ENCODE assay signal across 26 cellular contexts in genomic region chr12:68760806-68761441, GRCh38.
"Had no signal": no experiment of that assay in that cellular context is flagged by ENCODE, and none has a peak within 500 bp of the region (broad histone marks: within the 10 kb centered on the region; RNA-seq: fewer than 3 reads in every experiment).

No MANE protein-coding gene starts in this region.

- H3K9me3 Mint-ChIP-seq: immature natural killer cell; naive thymus-derived CD4-positive, alpha-beta T cell; nephron; neural progenitor cell; stimulated activated naive B cell treated with anti-CD40 and anti-IgM and Interleukin-4, amounts not matched to agents 10 μg/mL and 1 μg/mL and 100 μg/mL, for 72 hours; stimulated activated naive CD8-positive, alpha-beta T cell treated with anti-CD3 and anti-CD28 coated beads, Interleukin-15, Interleukin-2, amounts not matched to agents 100 ng/mL and 50 ng/mL, for 24 hours had no signal

- H3K9ac ChIP-seq: neural progenitor cell, parathyroid adenoma had no signal

- H3K4me3 Mint-ChIP-seq: immature natural killer cell; naive thymus-derived CD4-positive, alpha-beta T cell; nephron; neural progenitor cell; stimulated activated naive B cell treated with anti-CD40 and anti-IgM and Interleukin-4, amounts not matched to agents 10 μg/mL and 1 μg/mL and 100 μg/mL, for 72 hours; stimulated activated naive CD8-positive, alpha-beta T cell treated with anti-CD3 and anti-CD28 coated beads, Interleukin-15, Interleukin-2, amounts not matched to agents 100 ng/mL and 50 ng/mL, for 24 hours had no signal

- ATAC-seq: foreskin keratinocyte; left ventricle myocardium superior; lower lobe of right lung; naive thymus-derived CD4-positive, alpha-beta T cell; sciatic nerve; stimulated activated naive B cell treated with anti-CD40 and anti-IgM and Interleukin-4, amounts not matched to agents 10 μg/mL and 1 μg/mL and 100 μg/mL, for 72 hours had no signal

- H3K4me3 ChIP-seq: colonic mucosa, esophagus muscularis mucosa, lower lobe of right lung, neural progenitor cell, thoracic aorta, tibial nerve, upper lobe of left lung had no signal

- H3K27me3 ChIP-seq: colonic mucosa, esophagus muscularis mucosa, foreskin keratinocyte, neural progenitor cell, tibial nerve, upper lobe of left lung had no signal

- H2AFZ ChIP-seq: neural progenitor cell, parathyroid adenoma had no signal

- FAIRE-seq: endothelial cell of umbilical vein, urothelium cell line had no signal

- H3K4me1 Mint-ChIP-seq: neural progenitor cell; stimulated activated naive B cell treated with anti-CD40 and anti-IgM and Interleukin-4, amounts not matched to agents 10 μg/mL and 1 μg/mL and 100 μg/mL, for 72 hours had no signal

- H3K4me1 ChIP-seq: colonic mucosa, esophagus muscularis mucosa, foreskin keratinocyte, lower lobe of right lung, neural progenitor cell, parathyroid adenoma, tibial nerve, upper lobe of left lung had no signal

- DNase-seq: colonic mucosa; dermis blood vessel endothelial cell; effector memory CD4-positive, alpha-beta T cell; foreskin keratinocyte; glutamatergic neuron; hypothalamus; immature natural killer cell; islet precursor cell; kidney glomerular epithelial cell; left ventricle myocardium superior; lower lobe of right lung; naive thymus-derived CD4-positive, alpha-beta T cell; stimulated activated CD4-positive, alpha-beta T cell treated with anti-CD3 and anti-CD28 coated beads, Interleukin-4, amount 100 ng/mL, for 4 hours; stimulated activated naive B cell treated with anti-CD40 and anti-IgM and Interleukin-4, amounts not matched to agents 10 μg/mL and 1 μg/mL and 100 μg/mL, for 72 hours; upper lobe of left lung had no signal

- H3K27ac ChIP-seq: colonic mucosa, esophagus muscularis mucosa, foreskin keratinocyte, lower lobe of right lung, neural progenitor cell, parathyroid adenoma, thoracic aorta, tibial nerve, upper lobe of left lung had no signal

- H3K79me2 ChIP-seq: parathyroid adenoma had no signal

- H3K27ac Mint-ChIP-seq: nephron; neural progenitor cell; stimulated activated naive CD8-positive, alpha-beta T cell treated with anti-CD3 and anti-CD28 coated beads, Interleukin-15, Interleukin-2, amounts not matched to agents 100 ng/mL and 50 ng/mL, for 24 hours had no signal

- H3K9me3 ChIP-seq: colonic mucosa, esophagus muscularis mucosa, lower lobe of right lung, thoracic aorta, tibial nerve, upper lobe of left lung had no signal

- H3K27me3 Mint-ChIP-seq: naive thymus-derived CD4-positive, alpha-beta T cell; progenitor cell of endocrine pancreas; stimulated activated naive B cell treated with anti-CD40 and anti-IgM and Interleukin-4, amounts not matched to agents 10 μg/mL and 1 μg/mL and 100 μg/mL, for 72 hours; stimulated activated naive CD8-positive, alpha-beta T cell treated with anti-CD3 and anti-CD28 coated beads, Interleukin-15, Interleukin-2, amounts not matched to agents 100 ng/mL and 50 ng/mL, for 24 hours had no signal

- H3K4me2 ChIP-seq: neural progenitor cell had no signal

- H3K36me3 ChIP-seq: colonic mucosa had no signal
